In the genomic region with DNA sequence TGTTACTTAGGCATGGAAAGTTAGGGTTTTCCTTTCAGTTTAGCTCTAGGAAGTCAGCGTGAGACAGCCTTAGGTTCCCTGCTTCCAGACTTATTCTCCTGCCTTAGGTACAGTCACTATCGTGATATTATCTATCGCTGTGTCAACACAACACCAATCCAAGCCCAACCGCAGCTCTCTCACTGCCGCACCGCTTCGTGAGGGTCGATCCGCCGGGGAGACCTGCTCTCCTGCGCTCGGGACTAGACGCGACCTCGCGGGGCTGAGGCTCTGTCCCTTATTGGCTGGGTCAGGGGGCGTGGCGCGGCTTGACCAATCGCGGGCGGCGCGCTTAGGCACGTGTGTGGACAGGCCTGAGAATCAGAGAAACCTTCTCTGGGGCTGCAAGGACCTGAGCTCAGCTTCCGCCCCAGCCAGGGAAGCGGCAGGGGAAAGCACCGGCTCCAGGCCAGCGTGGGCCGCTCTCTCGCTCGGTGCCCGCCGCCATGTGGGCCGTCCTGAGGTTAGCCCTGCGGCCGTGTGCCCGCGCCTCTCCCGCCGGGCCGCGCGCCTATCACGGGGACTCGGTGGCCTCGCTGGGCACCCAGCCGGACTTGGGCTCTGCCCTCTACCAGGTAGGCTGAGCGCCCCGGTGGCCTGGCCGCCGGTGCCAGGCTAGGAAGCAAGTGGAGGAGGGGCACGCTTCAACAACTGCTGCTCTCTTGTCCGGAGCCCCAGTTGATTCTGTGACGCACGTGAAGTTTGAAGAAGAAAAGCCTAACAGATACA, we compare ENCODE assay signal across 9 cellular contexts. TPM values are rescaled to one million over a fixed set of nuclear protein-coding genes. Genes with fewer than 3 reads are reported as not detected.
DNase-seq lines count a peak whose midpoint lies in the region; ATAC-seq, FAIRE-seq and TF ChIP-seq lines count a peak whose summit lies in the region.
"Had no signal": no experiment of that assay in that cellular context is flagged by ENCODE, and none has a peak within 500 bp of the region (broad histone marks: within the 10 kb centered on the region; RNA-seq: fewer than 3 reads in every experiment).

A gene (plus strand): TSS at position 400 of the 768 bp plus-strand sequence. CDS start 86 bp downstream, at position 486.

- no peaks in the 10 kb centered on the region for H3K9me3 ChIP-seq in kidney (ENCODE audit: control insufficient read depth in 1 of 2, low read length in 2 of 2)

- peak; percentile 93 for TF ChIP-seq POLR2A in GM19193 (IDR thresholded peaks at IDR 0.05; ENCODE audit: extremely low read depth, insufficient read depth, insufficient read length)

- H3K9ac ChIP-seq in kidney (ENCODE audit: low read length in 2 of 2) = peak within 1 kb of the TSS; percentile 61 to 93

- peaks cover 13 to 14% of the 10 kb centered on the region in 2 donors for H3K4me1 ChIP-seq in kidney (ENCODE audit: control insufficient read depth in 1 of 2, insufficient read depth in 1 of 2, low read depth in 1 of 2, low read length in 2 of 2)

- H3K4me3 ChIP-seq in kidney (ENCODE audit: low read length in 2 of 2) = peak within 1 kb of the TSS; percentile 82 to 91

- no peaks in the 10 kb centered on the region for H3K36me3 ChIP-seq in kidney (ENCODE audit: control insufficient read depth in 1 of 2, insufficient read depth in 2 of 2, low read length in 2 of 2)

- peak within 1 kb of the TSS; percentile 72 to 87 for H3K27ac ChIP-seq in kidney (ENCODE audit: low read depth in 2 of 2, low read length in 2 of 2)
- H3K27ac ChIP-seq: VCaP had no signal

- intact Hi-C loops in kidney (cut with DNase I) = no loop called here

- TF ChIP-seq CTCF in kidney (IDR thresholded peaks at IDR 0.05; ENCODE audit: borderline replicate concordance, extremely low read depth, insufficient read depth) = peak; percentile 0

- DNase-seq in AML-193 (lab: John Stamatoyannopoulos, UW) (peak; percentile 91 to 93), NCI-H510A (lab: John Stamatoyannopoulos, UW) (peak; percentile 91), cerebellum (ENCODE audit: low spot score) (peak; percentile 94), kidney (peak; percentile 99)
- DNase-seq in activated CD4-positive, alpha-beta T cell treated with anti-CD3 and anti-CD28 coated beads for 24 hours (ENCODE audit: low read depth in 2 of 2) = peak; percentile 91 to 94
- peak; percentile 89 to 93 for DNase-seq in stimulated activated CD4-positive, alpha-beta T cell treated with anti-CD3 and anti-CD28 coated beads, Interleukin-15, amount 100 ng/mL, for 1 hour (ENCODE audit: low read depth in 1 of 2, low spot score in 1 of 2)

- peak; percentile 98 for ATAC-seq in HG03432 (IDR thresholded peaks at IDR 0.05; ENCODE audit: unreplicated experiment)

- FAIRE-seq in kidney (lab: Jason Lieb, UNC) = no peak

RNA-seq across cellular contexts. Expression of the gene that starts here (rescaled TPM):
- total RNA-seq in cerebellum = 25.0 TPM
- 61.0 TPM for total RNA-seq in kidney
- polyA plus RNA-seq in kidney (ENCODE audit: insufficient read depth, low read depth, low replicate concordance) = 57.7 TPM

Comparison
In these comparisons a context has a peak if more than half of its experiments do, and no peak if none do; other contexts are left out.
1. Peak in every context shown above with its lines: DNase-seq, ATAC-seq, H3K4me3 ChIP-seq and H3K27ac ChIP-seq.